Comparison of ENCODE assay signal across 28 cellular contexts in genomic region chr12:96297504-96297903, GRCh38.
"Had no signal": no experiment of that assay in that cellular context is flagged by ENCODE, and none has a peak within 500 bp of the region (broad histone marks: within the 10 kb centered on the region; RNA-seq: fewer than 3 reads in every experiment).

No MANE protein-coding gene starts in this region.

- H3K9me3 Mint-ChIP-seq: immature natural killer cell; naive thymus-derived CD4-positive, alpha-beta T cell; nephron; neural crest cell; stimulated activated memory B cell treated with anti-CD40 and anti-IgM and Interleukin-4, amounts not matched to agents 10 μg/mL and 1 μg/mL and 100 μg/mL, for 72 hours; stimulated activated naive CD8-positive, alpha-beta T cell treated with anti-CD3 and anti-CD28 coated beads, Interleukin-15, amount 100 ng/mL, for 72 hours; type B pancreatic cell had no signal

- H3K27me3 Mint-ChIP-seq: naive thymus-derived CD4-positive, alpha-beta T cell; progenitor cell of endocrine pancreas; stimulated activated memory B cell treated with anti-CD40 and anti-IgM and Interleukin-4, amounts not matched to agents 10 μg/mL and 1 μg/mL and 100 μg/mL, for 72 hours; stimulated activated naive CD8-positive, alpha-beta T cell treated with anti-CD3 and anti-CD28 coated beads, Interleukin-15, amount 100 ng/mL, for 72 hours; type B pancreatic cell had no signal

- H3K36me3 ChIP-seq: uterus had no signal

- H3K9me3 ChIP-seq: left lung, lower lobe of right lung, neutrophil, right atrium auricular region, right lobe of liver, tibial nerve, uterus had no signal

- H3K4me3 ChIP-seq: left lung, lower lobe of right lung, right atrium auricular region, right lobe of liver, smooth muscle cell, tibial nerve, uterus had no signal

- ATAC-seq: left colon; left lung; lower lobe of right lung; naive thymus-derived CD4-positive, alpha-beta T cell; right lobe of liver; stimulated activated memory B cell treated with anti-CD40 and anti-IgM and Interleukin-4, amounts not matched to agents 10 μg/mL and 1 μg/mL and 100 μg/mL, for 72 hours; stimulated activated naive CD8-positive, alpha-beta T cell treated with anti-CD3 and anti-CD28 coated beads, Interleukin-15, amount 100 ng/mL, for 72 hours had no signal

- H3K4me3 Mint-ChIP-seq: immature natural killer cell; nephron; neural crest cell; stimulated activated memory B cell treated with anti-CD40 and anti-IgM and Interleukin-4, amounts not matched to agents 10 μg/mL and 1 μg/mL and 100 μg/mL, for 72 hours; stimulated activated naive CD8-positive, alpha-beta T cell treated with anti-CD3 and anti-CD28 coated beads, Interleukin-15, amount 100 ng/mL, for 72 hours; type B pancreatic cell had no signal

- H3K4me2 ChIP-seq: smooth muscle cell had no signal

- H3K27me3 ChIP-seq: left lung, neutrophil, right atrium auricular region, right lobe of liver, tibial nerve, uterus had no signal

- H3K4me1 Mint-ChIP-seq: nephron; stimulated activated memory B cell treated with anti-CD40 and anti-IgM and Interleukin-4, amounts not matched to agents 10 μg/mL and 1 μg/mL and 100 μg/mL, for 72 hours had no signal

- H3K27ac Mint-ChIP-seq: nephron; progenitor cell of endocrine pancreas; stimulated activated memory B cell treated with anti-CD40 and anti-IgM and Interleukin-4, amounts not matched to agents 10 μg/mL and 1 μg/mL and 100 μg/mL, for 72 hours; stimulated activated naive CD8-positive, alpha-beta T cell treated with anti-CD3 and anti-CD28 coated beads, Interleukin-15, amount 100 ng/mL, for 72 hours; type B pancreatic cell had no signal

- H3K4me1 ChIP-seq: lower lobe of right lung, right atrium auricular region, right lobe of liver, uterus had no signal

- DNase-seq: hypothalamus; immature natural killer cell; kidney; left colon; lower lobe of right lung; mammary epithelial cell; mesenchymal stem cell; naive thymus-derived CD4-positive, alpha-beta T cell; occipital lobe; right lobe of liver; stimulated activated CD4-positive, alpha-beta T cell treated with anti-CD3 and anti-CD28 coated beads, Interleukin-1b, Interleukin-23, amount 100 ng/mL, for 48 hours; stimulated activated CD4-positive, alpha-beta T cell treated with anti-CD3 and anti-CD28 coated beads, Interleukin-2, amount 100 ng/mL, for 48 hours; stimulated activated CD4-positive, alpha-beta T cell treated with anti-CD3 and anti-CD28 coated beads, Interleukin-4, amount 100 ng/mL, for 4 hours; stimulated activated CD8-positive, alpha-beta memory T cell treated with anti-CD3 and anti-CD28 coated beads, Interleukin-4, amount 100 ng/mL, for 48 hours; stimulated activated naive CD4-positive, alpha-beta T cell treated with Interleukin-2 at 50 U/mL for 16 hours; stimulated activated naive CD8-positive, alpha-beta T cell treated with anti-CD3 and anti-CD28 coated beads, Interleukin-15, amount 100 ng/mL, for 72 hours; substantia nigra; uterus had no signal

- H3K27ac ChIP-seq: left lung, lower lobe of right lung, neutrophil, right atrium auricular region, right lobe of liver, tibial nerve, uterus had no signal
